In the genomic region with DNA sequence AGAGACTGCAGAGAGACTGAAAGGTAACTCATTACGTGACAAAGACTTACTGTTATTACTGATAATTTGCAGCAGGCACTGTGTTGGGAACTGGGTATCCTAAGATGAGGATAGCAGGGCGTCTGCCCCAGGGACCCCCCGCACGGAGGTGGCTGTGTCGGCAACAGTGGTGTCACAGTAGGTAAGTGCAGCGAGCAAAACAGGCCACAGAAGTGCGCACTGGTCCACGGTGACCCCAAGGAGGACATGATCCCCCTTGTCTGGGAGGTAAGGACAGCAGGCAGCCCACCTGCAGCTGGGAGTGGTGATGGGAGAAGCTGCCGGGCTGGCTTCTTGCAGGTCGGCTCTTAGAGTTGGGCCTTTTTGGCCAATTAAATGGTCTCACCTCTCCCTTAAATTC, we compare ENCODE assay signal across 1 cellular context.
TF ChIP-seq lines count a peak whose summit lies in the region.

No MANE protein-coding gene starts in this region.

TF ChIP-seq in GM23338, 12 proteins besides CTCF, POLR2A, EP300 and RAD21 (continued from another document):
- TF ChIP-seq ZNF331 (CRISPR knock-in tag; IDR thresholded peaks at IDR 0.05; ENCODE audit: low read depth) (no peak), POLR2AphosphoS5 (IDR thresholded peaks at IDR 0.05; ENCODE audit: low read depth) (no peak), EZH2 (IDR thresholded peaks at IDR 0.05; ENCODE audit: low read depth, unreplicated experiment) (no peak), STAT1 (IDR thresholded peaks at IDR 0.05; ENCODE audit: unreplicated experiment) (no peak)
- TF ChIP-seq, protein P1, sequence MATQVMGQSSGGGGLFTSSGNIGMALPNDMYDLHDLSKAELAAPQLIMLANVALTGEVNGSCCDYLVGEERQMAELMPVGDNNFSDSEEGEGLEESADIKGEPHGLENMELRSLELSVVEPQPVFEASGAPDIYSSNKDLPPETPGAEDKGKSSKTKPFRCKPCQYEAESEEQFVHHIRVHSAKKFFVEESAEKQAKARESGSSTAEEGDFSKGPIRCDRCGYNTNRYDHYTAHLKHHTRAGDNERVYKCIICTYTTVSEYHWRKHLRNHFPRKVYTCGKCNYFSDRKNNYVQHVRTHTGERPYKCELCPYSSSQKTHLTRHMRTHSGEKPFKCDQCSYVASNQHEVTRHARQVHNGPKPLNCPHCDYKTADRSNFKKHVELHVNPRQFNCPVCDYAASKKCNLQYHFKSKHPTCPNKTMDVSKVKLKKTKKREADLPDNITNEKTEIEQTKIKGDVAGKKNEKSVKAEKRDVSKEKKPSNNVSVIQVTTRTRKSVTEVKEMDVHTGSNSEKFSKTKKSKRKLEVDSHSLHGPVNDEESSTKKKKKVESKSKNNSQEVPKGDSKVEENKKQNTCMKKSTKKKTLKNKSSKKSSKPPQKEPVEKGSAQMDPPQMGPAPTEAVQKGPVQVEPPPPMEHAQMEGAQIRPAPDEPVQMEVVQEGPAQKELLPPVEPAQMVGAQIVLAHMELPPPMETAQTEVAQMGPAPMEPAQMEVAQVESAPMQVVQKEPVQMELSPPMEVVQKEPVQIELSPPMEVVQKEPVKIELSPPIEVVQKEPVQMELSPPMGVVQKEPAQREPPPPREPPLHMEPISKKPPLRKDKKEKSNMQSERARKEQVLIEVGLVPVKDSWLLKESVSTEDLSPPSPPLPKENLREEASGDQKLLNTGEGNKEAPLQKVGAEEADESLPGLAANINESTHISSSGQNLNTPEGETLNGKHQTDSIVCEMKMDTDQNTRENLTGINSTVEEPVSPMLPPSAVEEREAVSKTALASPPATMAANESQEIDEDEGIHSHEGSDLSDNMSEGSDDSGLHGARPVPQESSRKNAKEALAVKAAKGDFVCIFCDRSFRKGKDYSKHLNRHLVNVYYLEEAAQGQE (IDR thresholded peaks at IDR 0.05; ENCODE audit: unreplicated experiment), result no peak
